In genomic region chr2:84923009-84923408, GRCh38 we compare ENCODE assay signal across 1 cellular context.
TF ChIP-seq lines count a peak whose summit lies in the region.

No MANE protein-coding gene starts in this region.

TF ChIP-seq in IMR-90, 13 proteins besides CTCF, POLR2A, EP300 and RAD21:
- TF ChIP-seq MAFK (IDR thresholded peaks at IDR 0.05; ENCODE audit: low read depth, low read length) = no peak
- no peak for TF ChIP-seq MXI1 (IDR thresholded peaks at IDR 0.05; ENCODE audit: borderline replicate concordance, low read depth, low read length)
